ENCODE assay signal across 8 cellular contexts in genomic region chr19:23116802-23117571, GRCh38. TPM values are rescaled to one million over a fixed set of nuclear protein-coding genes. Genes with fewer than 3 reads are reported as not detected.
DNase-seq lines count a peak whose midpoint lies in the region; ATAC-seq, FAIRE-seq and TF ChIP-seq lines count a peak whose summit lies in the region.

Gene ZNF730 (plus strand): TSS chr19:23117025. CDS start chr19:23117174, 149 bp downstream.

- no peaks in the 10 kb centered on the region for H3K27me3 ChIP-seq in mammary epithelial cell (ENCODE audit: insufficient read depth, low read length)
- H3K27me3 ChIP-seq in small intestine (ENCODE audit: control insufficient read depth in 2 of 2, insufficient read depth in 2 of 2, low read length in 2 of 2), result no peaks in the 10 kb centered on the region

- in situ Hi-C loops in KBM-7 (cut with MboI; ENCODE audit: low pct_unique_long_range_greater_than_20kb, low sequenced_read_pairs) (no loop called here), mammary epithelial cell (cut with MboI; ENCODE audit: low sequenced_read_pairs in 2 of 2) (no loop called here)

- peaks cover 24% of the 10 kb centered on the region for H3K9me3 ChIP-seq in mammary epithelial cell (replicated peaks; ENCODE audit: insufficient read depth, low read length)
- no peaks in the 10 kb centered on the region for H3K9me3 ChIP-seq in small intestine (ENCODE audit: control insufficient read depth, low read depth)

- H3K36me3 ChIP-seq in mammary epithelial cell (ENCODE audit: insufficient read depth, low read length), result no peaks in the 10 kb centered on the region
- no peaks in the 10 kb centered on the region for H3K36me3 ChIP-seq in small intestine (ENCODE audit: control insufficient read depth in 2 of 2, insufficient read depth in 2 of 2, low read length in 2 of 2)

- intact Hi-C loops in mammary epithelial cell (cut with micrococcal nuclease), result no loop called here

- no peaks in the 10 kb centered on the region for H3K27me3 Mint-ChIP-seq in T-helper 2 cell treated with Interferon-gamma antibody and Interleukin-4, amounts not matched to agents 5 μg/mL and 100 μg/mL, for 36 hours (ENCODE audit: low read depth)
- peaks cover 0 to 3% (median 2%) of the 10 kb centered on the region in 3 donors for H3K27me3 Mint-ChIP-seq in immature natural killer cell (ENCODE audit: low read depth in 3 of 3)

- TF ChIP-seq CTCF in mammary epithelial cell (conservative IDR thresholded peaks at IDR 0.05 in 1 of 2, IDR thresholded peaks at IDR 0.05 in 1 of 2; ENCODE audit: extremely low read depth in 1 of 2, insufficient read depth in 1 of 2, low read depth in 1 of 2, low read length in 2 of 2), result no peak

- H3K9me3 Mint-ChIP-seq in T-helper 2 cell treated with Interferon-gamma antibody and Interleukin-4, amounts not matched to agents 5 μg/mL and 100 μg/mL, for 36 hours, result peaks cover 55% of the 10 kb centered on the region
- peaks cover 0 to 4% (median 0%) of the 10 kb centered on the region in 6 donors for H3K9me3 Mint-ChIP-seq in immature natural killer cell

- 2% methylated on average over 25 of the region's 44 CpGs for WGBS in mammary epithelial cell (ENCODE audit: low coverage, missing lambda C conversion rate)
- WGBS in small intestine, 3 donors, result 1 to 14% (median 11%) methylated on average over 40 to 44 of the region's 44 CpGs

- no peak within 1 kb of the TSS for H3K4me3 ChIP-seq in mammary epithelial cell (replicated peaks in 1 of 3; ENCODE audit: insufficient read depth in 1 of 3, low read depth in 2 of 3, low read length in 3 of 3)
- H3K4me3 ChIP-seq in small intestine (ENCODE audit: low read depth in 1 of 2, low read length in 2 of 2), result peak within 1 kb of the TSS in 1 of 2 donors; percentile 35

- no peak within 1 kb of the TSS for H2AFZ ChIP-seq in mammary epithelial cell (ENCODE audit: low read depth, low read length)

- DNase-seq in KBM-7 (peak; percentile 91), mammary epithelial cell (peak; percentile 80), immature natural killer cell (peak; percentile 29 to 69 (median 39)), small intestine (peak; percentile 1), amniotic stem cell (lab: John Stamatoyannopoulos, UW) (no peak)
- DNase-seq in T-helper 2 cell treated with Interferon-gamma antibody and Interleukin-4, amounts not matched to agents 5 μg/mL and 100 μg/mL, for 36 hours (ENCODE audit: low spot score), result peak; percentile 12

- H3K4me3 Mint-ChIP-seq in T-helper 2 cell treated with Interferon-gamma antibody and Interleukin-4, amounts not matched to agents 5 μg/mL and 100 μg/mL, for 36 hours, result peak within 1 kb of the TSS; percentile 68
- peak within 1 kb of the TSS; percentile 83 to 86 (median 84) for H3K4me3 Mint-ChIP-seq in immature natural killer cell

- no peak within 1 kb of the TSS for H3K4me2 ChIP-seq in mammary epithelial cell (ENCODE audit: insufficient read depth, low read depth, low read length)

- no peaks in the 10 kb centered on the region for H4K20me1 ChIP-seq in mammary epithelial cell (ENCODE audit: insufficient read depth, low read length)

- H3K27ac Mint-ChIP-seq in T-helper 2 cell treated with Interferon-gamma antibody and Interleukin-4, amounts not matched to agents 5 μg/mL and 100 μg/mL, for 36 hours, result no peak within 1 kb of the TSS
- H3K27ac Mint-ChIP-seq in immature natural killer cell, result peak within 1 kb of the TSS in 3 of 6 donors; percentile 49 to 83 (median 64)

- no peaks in the 10 kb centered on the region for H3K79me2 ChIP-seq in mammary epithelial cell (ENCODE audit: insufficient read depth, low read length)

- H3K27ac ChIP-seq in mammary epithelial cell (ENCODE audit: insufficient read depth, low read depth, low read length) (no peak within 1 kb of the TSS), small intestine (ENCODE audit: low read depth in 1 of 2, low read length in 1 of 2) (no peak within 1 kb of the TSS)

- H3K4me1 ChIP-seq in mammary epithelial cell (ENCODE audit: insufficient read depth, low read length) (no peaks in the 10 kb centered on the region), small intestine (ENCODE audit: control insufficient read depth in 2 of 2, insufficient read depth in 1 of 2, low read depth in 1 of 2, low read length in 1 of 2) (no peaks in the 10 kb centered on the region)

- CTCF ChIA-PET in mammary epithelial cell (lab: Charles Lee; ENCODE audit: low non-redundant PET), result no interaction called here

- dilution Hi-C loops in mammary epithelial cell (cut with HindIII; ENCODE audit: low sequenced_read_pairs), result no loop called here

- ATAC-seq in GM19395 (IDR thresholded peaks at IDR 0.05; ENCODE audit: unreplicated experiment), result peak; percentile 91

- no peaks in the 10 kb centered on the region for H3K4me1 Mint-ChIP-seq in T-helper 2 cell treated with Interferon-gamma antibody and Interleukin-4, amounts not matched to agents 5 μg/mL and 100 μg/mL, for 36 hours (ENCODE audit: low read depth)
- peaks cover 8 to 30% of the 10 kb centered on the region in 2 donors for H3K4me1 Mint-ChIP-seq in immature natural killer cell

- FAIRE-seq in A204.1 (lab: Jason Lieb, UNC) (peak; percentile 87), small intestine (lab: Jason Lieb, UNC) (no peak)

- BruUV-seq in mammary epithelial cell (replicated peaks; lab: Mats Ljungman, UMichigan), result no TSS peak

- no peak within 1 kb of the TSS for H3K9ac ChIP-seq in mammary epithelial cell (ENCODE audit: insufficient read depth, low read length)

- peaks cover 3% of the 10 kb centered on the region for H3K36me3 Mint-ChIP-seq in T-helper 2 cell treated with Interferon-gamma antibody and Interleukin-4, amounts not matched to agents 5 μg/mL and 100 μg/mL, for 36 hours (ENCODE audit: low read depth)
- peaks cover 0 to 6% (median 0%) of the 10 kb centered on the region in 3 donors for H3K36me3 Mint-ChIP-seq in immature natural killer cell

RNA-seq across cellular contexts. Expression of gene ZNF730, which starts in this region (rescaled TPM):
- total RNA-seq in mammary epithelial cell, result 1 to 10 TPM; 1.6 to 3.5 TPM
- polyA plus RNA-seq in mammary epithelial cell (0.03 TPM), immature natural killer cell (under 1 TPM in 1 of 3 donors, not detected in 2; 0.21 TPM), small intestine (under 1 TPM in 1 of 3 donors, not detected in 2; 0.07 TPM)
- not detected for polyA minus RNA-seq in mammary epithelial cell

Comparison
In these comparisons a context has a peak if more than half of its experiments do, and no peak if none do; other contexts are left out.
1. Peak in DNase-seq in immature natural killer cell; RNA of the gene not detected or under 1 TPM.
2. Peak in DNase-seq in small intestine; RNA of the gene not detected or under 1 TPM.